In the genomic region with DNA sequence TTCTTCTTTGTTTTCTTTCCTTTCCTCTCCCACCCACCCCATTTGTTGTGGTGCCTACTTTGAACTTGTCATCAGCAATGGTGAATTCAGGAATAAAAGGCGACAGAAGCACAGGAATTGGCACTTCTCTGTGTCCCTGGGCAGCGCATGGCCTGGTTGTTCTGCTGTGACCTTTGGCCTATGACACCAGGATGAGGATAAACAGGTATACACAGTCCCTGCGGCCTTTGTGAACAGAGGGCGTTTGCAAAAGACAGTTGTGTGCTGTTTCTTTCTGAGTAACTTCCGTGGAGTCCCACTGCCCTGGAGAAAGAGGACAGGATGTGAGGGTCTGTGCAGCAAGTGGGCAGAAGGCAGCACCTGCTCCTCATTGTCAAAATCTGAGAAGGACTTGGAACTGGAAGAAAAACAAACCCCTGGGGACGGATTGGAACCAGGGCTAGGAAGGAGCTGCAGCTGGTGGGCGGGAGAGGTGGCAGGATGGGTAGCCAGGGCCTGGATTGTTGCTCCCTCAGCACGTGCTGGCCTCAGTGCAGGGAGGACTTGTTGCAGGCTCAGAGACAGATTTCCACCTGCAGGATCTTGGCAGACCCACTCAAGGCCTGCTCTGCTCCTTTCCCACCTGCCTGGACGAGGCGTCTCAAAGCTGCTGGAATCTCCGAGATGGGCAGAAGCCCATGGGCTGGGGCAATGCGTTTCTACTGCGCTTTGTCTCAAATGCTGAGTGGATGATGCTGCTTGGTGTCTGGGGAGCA, we compare ENCODE assay signal across 19 cellular contexts.
DNase-seq lines count a peak whose midpoint lies in the region; ATAC-seq and TF ChIP-seq lines count a peak whose summit lies in the region.
"Had no signal": no experiment of that assay in that cellular context is flagged by ENCODE, and none has a peak within 500 bp of the region (broad histone marks: within the 10 kb centered on the region; RNA-seq: fewer than 3 reads in every experiment).

No MANE protein-coding gene starts in this region.

- no peaks in the 10 kb centered on the region for H3K36me3 Mint-ChIP-seq in neural crest cell (ENCODE audit: low read depth)
- H3K36me3 Mint-ChIP-seq: CD14-positive monocyte had no signal

- no peak for ATAC-seq in HG02759 (IDR thresholded peaks at IDR 0.05; ENCODE audit: unreplicated experiment)
- ATAC-seq: SK-N-SH treated with all-trans-retinoic acid at 6 μM for 48 hours had no signal

- no peak overlapping the region for H3K4me3 Mint-ChIP-seq in neural crest cell
- H3K4me3 Mint-ChIP-seq: B cell had no signal

- H3K4me1 Mint-ChIP-seq in neural crest cell, result peaks cover 12% of the 10 kb centered on the region
- H3K4me1 Mint-ChIP-seq: B cell had no signal

- H3K27me3 Mint-ChIP-seq in neural crest cell (ENCODE audit: low read depth), result no peaks in the 10 kb centered on the region

- no peak for TF ChIP-seq CTCF in neural crest cell (conservative IDR thresholded peaks at IDR 0.05)

- H3K27ac Mint-ChIP-seq in neural crest cell (ENCODE audit: unreplicated experiment), result peak overlapping the region; percentile 68
- H3K27ac Mint-ChIP-seq: B cell had no signal

- H3K9me3 Mint-ChIP-seq in neural crest cell, result no peaks in the 10 kb centered on the region

- DNase-seq in NCI-H2171 treated with DMSO at 0.1 percent for 48 hours (lab: John Stamatoyannopoulos, UW) (peak; percentile 24), NCI-H2171 (lab: John Stamatoyannopoulos, UW) (no peak), cerebellum (ENCODE audit: low spot score) (peak; percentile 65), neural crest cell (ENCODE audit: low read depth, low spot score) (no peak), KG1 (lab: John Stamatoyannopoulos, UW) (no peak), NOMO-1 treated with DMSO at 0.1 percent for 48 hours (lab: John Stamatoyannopoulos, UW; ENCODE audit: unreplicated experiment) (no peak)
- no peak for DNase-seq in activated CD8-positive, alpha-beta memory T cell treated with anti-CD3 and anti-CD28 coated beads, Interleukin-2, amount 50 U/mL, for 4 hours
- DNase-seq: DMS53, IMR-90, NCI-H1105 treated with DMSO at 0.1 percent for 48 hours, NCI-H1694, NCI-H2081, NCI-H2227 treated with DMSO at 0.1 percent for 48 hours, NCI-H510A, SHP77 treated with DMSO at 0.1 percent for 48 hours had no signal

Comparison
In these comparisons a context has a peak if more than half of its experiments do, and no peak if none do; other contexts are left out.
1. DNase-seq: peak in NCI-H2171 treated with DMSO at 0.1 percent for 48 hours (single experiment) and cerebellum (single experiment); none in NCI-H2171 (single experiment), neural crest cell (single experiment), KG1 (single experiment), activated CD8-positive, alpha-beta memory T cell treated with anti-CD3 and anti-CD28 coated beads, Interleukin-2, amount 50 U/mL, for 4 hours (single experiment) and NOMO-1 treated with DMSO at 0.1 percent for 48 hours (single experiment).